ENCODE assay signal across 1 cellular context in genomic region chr2:17538844-17539554, GRCh38.
A peak's percentile ranks its signal among the peaks of the same experiment; 100 is the strongest.
TF ChIP-seq lines count a peak whose summit lies in the region.

No MANE protein-coding gene starts in this region.

TF ChIP-seq in GM12878, 131 proteins besides CTCF, POLR2A, EP300 and RAD21 (continued from another document):
- TF ChIP-seq SPI1 (IDR thresholded peaks at IDR 0.05; ENCODE audit: borderline replicate concordance, insufficient read depth, low read depth, low read length): no peak
- TF ChIP-seq BHLHE40 (IDR thresholded peaks at IDR 0.05; ENCODE audit: borderline replicate concordance in 1 of 2, low read depth in 2 of 2, low read length in 1 of 2): peak in 1 of 2 experiments; percentile 21; a peak in 1 of 4 replicates
